9 cellular contexts compared by ENCODE assay signal in the genomic region with DNA sequence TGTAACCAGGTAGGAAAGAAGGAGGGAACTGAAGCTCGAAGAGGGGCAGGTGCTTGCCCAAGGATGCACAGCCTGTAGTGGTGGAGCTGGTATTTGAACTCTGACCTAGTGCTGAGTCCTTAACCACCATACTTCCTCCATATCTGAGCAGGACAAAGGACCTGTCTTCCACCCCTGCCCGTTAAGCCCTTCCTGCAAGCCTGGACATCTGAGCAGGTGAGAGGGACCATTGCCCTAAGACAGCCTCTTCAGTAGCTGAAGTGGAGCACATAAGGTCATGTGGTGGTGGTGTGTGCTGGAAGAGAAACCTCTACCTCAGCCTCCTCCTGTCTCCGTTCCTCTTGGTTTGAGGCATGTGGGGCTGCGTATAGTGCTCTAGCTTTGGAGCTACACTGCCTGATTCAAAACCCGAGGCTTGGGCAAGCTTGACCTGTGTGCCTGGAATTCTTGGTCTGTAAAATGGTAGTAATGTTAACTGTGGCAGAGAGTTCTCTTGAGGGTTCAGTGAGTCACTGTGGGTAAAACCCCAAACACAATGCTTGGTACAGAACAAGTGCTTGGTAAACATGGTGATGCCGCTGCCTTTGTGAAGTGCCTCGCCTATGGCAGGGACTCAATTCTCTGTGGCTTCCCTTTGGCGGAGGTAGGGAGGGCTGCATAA. TPM values are rescaled to one million over a fixed set of nuclear protein-coding genes. Genes with fewer than 3 reads are reported as not detected.
A peak's percentile ranks its signal among the peaks of the same experiment; 100 is the strongest.
DNase-seq lines count a peak whose midpoint lies in the region; ATAC-seq and TF ChIP-seq lines count a peak whose summit lies in the region.
"Had no signal": no experiment of that assay in that cellular context is flagged by ENCODE, and none has a peak within 500 bp of the region (broad histone marks: within the 10 kb centered on the region; RNA-seq: fewer than 3 reads in every experiment).

No MANE protein-coding gene starts in this region.

- DNase-seq in NCI-H226 (peak; percentile 53), memory B cell (ENCODE audit: low spot score in 2 of 2) (no peak), hypothalamus (lab: John Stamatoyannopoulos, UW) (no peak), testis (no peak), NCI-H2171 treated with DMSO at 0.1 percent for 48 hours (lab: John Stamatoyannopoulos, UW) (no peak)
- peak; percentile 83 to 90 for DNase-seq in activated T-cell treated with anti-CD3 and anti-CD28 coated beads, Interleukin-2, amount 50 U/mL, for 72 hours

- peaks cover under 1% of the 10 kb centered on the region for H3K27me3 Mint-ChIP-seq in activated T-cell treated with anti-CD3 and anti-CD28 coated beads, Interleukin-2, amount 50 U/mL, for 72 hours (ENCODE audit: low read depth)
- H3K27me3 Mint-ChIP-seq in memory B cell, result no peaks in the 10 kb centered on the region

- no peak overlapping the region for H3K27ac ChIP-seq in testis
- H3K27ac ChIP-seq: HL-60 had no signal

- no peak overlapping the region for H3K4me3 ChIP-seq in testis

- no peaks in the 10 kb centered on the region for H3K9me3 ChIP-seq in testis

- intact Hi-C loops in testis (cut with DNase I; ENCODE audit: low total_unique reads), result loop anchor here (10.0 kb wide), 1 partner anchor 207 kb away; no protein-coding TSS in a partner anchor

- peak; percentile 51 for ATAC-seq in GM19463 (IDR thresholded peaks at IDR 0.05; ENCODE audit: unreplicated experiment)
- ATAC-seq in activated T-cell treated with anti-CD3 and anti-CD28 coated beads, Interleukin-2, amount 50 U/mL, for 72 hours (replicated peaks in 1 of 2), result peak; percentile 92 to 93
- no peak for ATAC-seq in memory B cell (ENCODE audit: low read depth)
- ATAC-seq in HG02763 (IDR thresholded peaks at IDR 0.05; ENCODE audit: unreplicated experiment), result no peak

- H3K36me3 Mint-ChIP-seq in activated T-cell treated with anti-CD3 and anti-CD28 coated beads, Interleukin-2, amount 50 U/mL, for 72 hours (ENCODE audit: insufficient read depth in 2 of 2), result peaks cover 0 to 11% of the 10 kb centered on the region in 2 donors
- H3K36me3 Mint-ChIP-seq in memory B cell, result peaks cover 21% of the 10 kb centered on the region

- H3K4me3 Mint-ChIP-seq in activated T-cell treated with anti-CD3 and anti-CD28 coated beads, Interleukin-2, amount 50 U/mL, for 72 hours, result peak overlapping the region; percentile 46 to 57
- H3K4me3 Mint-ChIP-seq in memory B cell, result no peak overlapping the region

- no peaks in the 10 kb centered on the region for H3K27me3 ChIP-seq in testis

- WGBS in testis, 2 donors, result 86 to 88% methylated on average over 8 of the region's 8 CpGs

- no peak for TF ChIP-seq CTCF in testis (IDR thresholded peaks at IDR 0.05)

- peak overlapping the region; percentile 59 for H3K27ac Mint-ChIP-seq in activated T-cell treated with anti-CD3 and anti-CD28 coated beads, Interleukin-2, amount 50 U/mL, for 72 hours
- H3K27ac Mint-ChIP-seq in memory B cell, result peak overlapping the region; percentile 76

- H3K36me3 ChIP-seq in testis (ENCODE audit: low read depth, missing control alignments), result no peaks in the 10 kb centered on the region

- TF ChIP-seq POLR2A in testis (IDR thresholded peaks at IDR 0.05), result no peak

- H3K9me3 Mint-ChIP-seq in activated T-cell treated with anti-CD3 and anti-CD28 coated beads, Interleukin-2, amount 50 U/mL, for 72 hours, result no peaks in the 10 kb centered on the region
- no peaks in the 10 kb centered on the region for H3K9me3 Mint-ChIP-seq in memory B cell

- peaks cover 17% of the 10 kb centered on the region for H3K4me1 ChIP-seq in testis

- peaks cover 76% of the 10 kb centered on the region for H3K4me1 Mint-ChIP-seq in activated T-cell treated with anti-CD3 and anti-CD28 coated beads, Interleukin-2, amount 50 U/mL, for 72 hours (ENCODE audit: low read depth)
- peaks cover 58% of the 10 kb centered on the region for H3K4me1 Mint-ChIP-seq in memory B cell

RNA-seq across cellular contexts. Expression of a gene that starts 7.4 kb away (rescaled TPM):
- total RNA-seq in activated T-cell treated with anti-CD3 and anti-CD28 coated beads, Interleukin-2, amount 50 U/mL, for 72 hours, result 10 to 100 TPM; 41.7 to 47.4 TPM
- total RNA-seq in testis, result 10 to 100 TPM; 17.2 to 19.3 TPM
- 15.7 TPM for polyA plus RNA-seq in testis (ENCODE audit: insufficient read depth, low read depth, low replicate concordance)

Comparison
In these comparisons a context has a peak if more than half of its experiments do, and no peak if none do; other contexts are left out.
1. ATAC-seq: peak in GM19463 (single experiment) and activated T-cell treated with anti-CD3 and anti-CD28 coated beads, Interleukin-2, amount 50 U/mL, for 72 hours (2 of 2); none in memory B cell (single experiment) and HG02763 (single experiment).
2. DNase-seq: peak in NCI-H226 (single experiment) and activated T-cell treated with anti-CD3 and anti-CD28 coated beads, Interleukin-2, amount 50 U/mL, for 72 hours (2 of 2); none in memory B cell (0 of 2), hypothalamus (0 of 51), testis (single experiment) and NCI-H2171 treated with DMSO at 0.1 percent for 48 hours (single experiment).